ENCODE assay signal across 8 cellular contexts in the genomic region with DNA sequence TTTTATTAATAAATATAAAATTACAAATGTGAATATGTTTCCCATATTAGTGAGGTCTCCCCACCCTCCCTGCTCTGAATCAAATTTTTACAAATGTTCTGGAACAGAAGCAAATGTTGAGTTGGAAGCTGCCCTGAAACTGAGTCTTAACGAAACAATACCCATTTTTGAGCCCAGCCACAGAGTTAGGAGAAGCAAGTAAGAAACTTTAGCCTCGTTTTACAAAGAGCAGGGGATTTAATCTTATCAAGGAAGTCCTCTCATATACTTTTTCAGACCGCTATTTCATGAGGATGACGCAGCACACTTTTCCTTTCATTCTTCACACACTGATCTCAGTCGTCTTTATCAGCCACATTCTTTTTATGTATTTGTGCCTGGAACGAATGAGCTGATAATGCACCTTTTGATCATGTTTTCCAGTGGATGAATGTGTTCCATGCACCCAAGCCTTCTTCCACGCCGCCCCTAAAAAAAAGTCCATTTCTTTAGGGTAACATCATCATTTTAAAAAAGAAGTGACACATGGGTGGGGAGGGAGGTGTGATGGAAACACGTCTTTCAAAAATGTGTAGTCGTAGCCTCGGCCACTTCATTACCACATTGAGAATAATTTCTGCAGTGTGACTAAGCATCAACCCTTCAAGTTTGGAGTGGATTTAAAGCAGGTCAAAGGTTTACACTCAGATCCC. TPM values are rescaled to one million over a fixed set of nuclear protein-coding genes. Genes with fewer than 3 reads are reported as not detected.
DNase-seq lines count a peak whose midpoint lies in the region; ATAC-seq, FAIRE-seq and TF ChIP-seq lines count a peak whose summit lies in the region.

No MANE protein-coding gene starts in this region.

- H3K27ac ChIP-seq in heart left ventricle, result peak overlapping the region in 11 of 12 donors; percentile 2 to 76 (median 59)
- H3K27ac ChIP-seq in RWPE1, result no peak overlapping the region

- peaks cover 0 to 7% (median 0%) of the 10 kb centered on the region in 12 donors for H3K9me3 ChIP-seq in heart left ventricle

- 34 to 45% (median 41%) methylated on average over 11 of the region's 11 CpGs for WGBS in heart left ventricle, 4 donors

- CTCF ChIA-PET in RWPE1 (lab: Yijun Ruan, JAX), result interaction anchor here (0.6 to 1.5 kb wide), 13 partner anchors 10 to 302 kb away, joined by 3 to 9 read pairs (median 4); a partner anchor contains a TSS

- TF ChIP-seq POLR2A in heart left ventricle (IDR thresholded peaks at IDR 0.05), result no peak

- intact Hi-C loops in heart left ventricle (cut with DNase I), result loop anchor here (1.0 to 10.0 kb wide), 7 partner anchors 143 to 703 kb away; a partner anchor contains a TSS

- no peak for FAIRE-seq in urothelium cell line (lab: Jason Lieb, UNC)

- POLR2A ChIA-PET in RWPE1 (lab: Yijun Ruan, JAX; ENCODE audit: low non-redundant PET), result no interaction called here

- no peaks in the 10 kb centered on the region for H3K27me3 ChIP-seq in heart left ventricle

- ATAC-seq in GM18519 (IDR thresholded peaks at IDR 0.05; ENCODE audit: low FRiP score, unreplicated experiment) (peak; percentile 27), HG03039 (IDR thresholded peaks at IDR 0.05; ENCODE audit: unreplicated experiment) (peak; percentile 30), heart left ventricle (peak; percentile 20 to 75 (median 54))

- DNase-seq in activated CD4-positive, alpha-beta T cell treated with anti-CD3 and anti-CD28 coated beads, Interleukin-2, amount 50 U/mL, for 1 hour, result peak; percentile 16
- DNase-seq in heart left ventricle (no peak), RWPE1 (ENCODE audit: low spot score) (no peak), urothelium cell line (ENCODE audit: low spot score) (no peak)
- peak; percentile 12 to 26 (median 12) for DNase-seq in stimulated activated CD4-positive, alpha-beta T cell treated with anti-CD3 and anti-CD28 coated beads, TNF-alpha, amount 100 ng/mL, for 48 hours (ENCODE audit: low read depth in 3 of 3)
- DNase-seq in activated CD4-positive, CD25-positive, alpha-beta regulatory T cell (lab: John Stamatoyannopoulos, UW), result no peak

- TF ChIP-seq CTCF in heart left ventricle (IDR thresholded peaks at IDR 0.05) (peak in 3 of 12 donors; percentile 4 to 40 (median 14)), RWPE1 (conservative IDR thresholded peaks at IDR 0.05; ENCODE audit: low read depth) (no peak)

- peaks cover 0 to 26% (median 9%) of the 10 kb centered on the region in 12 donors for H3K4me1 ChIP-seq in heart left ventricle

- no peaks in the 10 kb centered on the region for H3K36me3 ChIP-seq in heart left ventricle

- H3K4me3 ChIP-seq in heart left ventricle, result peak overlapping the region in 10 of 12 donors; percentile 18 to 55 (median 42)

RNA-seq across cellular contexts. Expression of a gene that starts 48.1 kb away (rescaled TPM):
- total RNA-seq in heart left ventricle, result 10 to 100 TPM in 8 of 9 donors, 1 to 10 TPM in 1; 8.5 to 20.0 (median 13.8) TPM
- polyA plus RNA-seq in heart left ventricle, result 10 to 100 TPM in 1 of 2 donors, 1 to 10 TPM in 1; 6.2 to 20.2 TPM

Comparison
In these comparisons a context has a peak if more than half of its experiments do, and no peak if none do; other contexts are left out.
1. DNase-seq: peak in activated CD4-positive, alpha-beta T cell treated with anti-CD3 and anti-CD28 coated beads, Interleukin-2, amount 50 U/mL, for 1 hour (single experiment) and stimulated activated CD4-positive, alpha-beta T cell treated with anti-CD3 and anti-CD28 coated beads, TNF-alpha, amount 100 ng/mL, for 48 hours (3 of 3); none in heart left ventricle (0 of 5), RWPE1 (single experiment), activated CD4-positive, CD25-positive, alpha-beta regulatory T cell (0 of 4) and urothelium cell line (single experiment).
2. Peak in every context shown above with its lines, with median percentiles within 50 percentile points of each other: ATAC-seq.